Comparison of ENCODE assay signal across 15 cellular contexts in genomic region chr11:120217941-120218694, GRCh38. TPM values are rescaled to one million over a fixed set of nuclear protein-coding genes. Genes with fewer than 3 reads are reported as not detected.
A peak's percentile ranks its signal among the peaks of the same experiment; 100 is the strongest.
DNase-seq lines count a peak whose midpoint lies in the region; ATAC-seq and TF ChIP-seq lines count a peak whose summit lies in the region.
"Had no signal": no experiment of that assay in that cellular context is flagged by ENCODE, and none has a peak within 500 bp of the region (broad histone marks: within the 10 kb centered on the region; RNA-seq: fewer than 3 reads in every experiment).

No MANE protein-coding gene starts in this region.

- H3K4me3 ChIP-seq in left ventricle myocardium inferior = peak overlapping the region; percentile 29
- no peak overlapping the region for H3K4me3 ChIP-seq in neuronal stem cell (ENCODE audit: low read length in 2 of 2)
- no peak overlapping the region for H3K4me3 ChIP-seq in transverse colon
- H3K4me3 ChIP-seq: thoracic aorta had no signal

- H2AK5ac ChIP-seq in neuronal stem cell (ENCODE audit: low read depth, low read length) = peak overlapping the region; percentile 95

- H4K91ac ChIP-seq in neuronal stem cell (ENCODE audit: low read depth, low read length, poor library complexity) = peak overlapping the region; percentile 0

- no peak overlapping the region for H4K8ac ChIP-seq in neuronal stem cell (ENCODE audit: low read depth, low read length)

- no CpG with 5 or more reads among the region's 12 CpGs for WGBS in neuronal stem cell (ENCODE audit: extremely low coverage in 2 of 2, insufficient read length in 2 of 2, insufficient replicate concordance in 1 of 2), 2 donors
- WGBS in transverse colon (ENCODE audit: low coverage in 1 of 2), 2 donors = 44% methylated on average over 6 of the region's 12 CpGs; no CpG with 5 or more reads in 1 of the 2 donors

- H3K18ac ChIP-seq in neuronal stem cell (ENCODE audit: low read length) = peak overlapping the region; percentile 95

- H3K79me1 ChIP-seq in neuronal stem cell (ENCODE audit: low read depth, low read length) = no peaks in the 10 kb centered on the region

- H3K4me1 ChIP-seq in left ventricle myocardium inferior (peaks cover 94% of the 10 kb centered on the region), neuronal stem cell (ENCODE audit: control insufficient read depth in 2 of 2, insufficient read depth in 1 of 2, low read depth in 1 of 2, low read length in 2 of 2) (peaks cover 11 to 23% of the 10 kb centered on the region in 2 donors), transverse colon (peaks cover 51 to 87% (median 59%) of the 10 kb centered on the region in 4 donors)

- peak overlapping the region; percentile 11 for H2BK5ac ChIP-seq in neuronal stem cell (ENCODE audit: low read length)

- H3K27ac ChIP-seq in left ventricle myocardium inferior (replicated peaks) = peak overlapping the region; percentile 88
- H3K27ac ChIP-seq in neuronal stem cell (replicated peaks; ENCODE audit: low read length) = no peak overlapping the region
- peak overlapping the region; percentile 65 to 78 (median 72) for H3K27ac ChIP-seq in transverse colon
- H3K27ac ChIP-seq: brain microvascular endothelial cell, thoracic aorta had no signal

- H3K9ac ChIP-seq in neuronal stem cell (ENCODE audit: low read depth, low read length, poor library complexity) = no peak overlapping the region

- no peak for TF ChIP-seq POLR2A in transverse colon (IDR thresholded peaks at IDR 0.05)

- no peaks in the 10 kb centered on the region for H3K27me3 ChIP-seq in left ventricle myocardium inferior (ENCODE audit: low read depth)
- peaks cover 0 to 16% (median 0%) of the 10 kb centered on the region in 3 experiments for H3K27me3 ChIP-seq in neuronal stem cell (ENCODE audit: control insufficient read depth in 3 of 3, insufficient read depth in 3 of 3, low read depth in 1 of 3, low read length in 3 of 3)
- H3K27me3 ChIP-seq in transverse colon = no peaks in the 10 kb centered on the region
- H3K27me3 ChIP-seq: brain microvascular endothelial cell had no signal

- peak overlapping the region; percentile 92 for H3K23ac ChIP-seq in neuronal stem cell (ENCODE audit: low read depth, low read length, poor library complexity)

- ATAC-seq in HG02981 (IDR thresholded peaks at IDR 0.05; ENCODE audit: unreplicated experiment) = no peak
- ATAC-seq in GM19023 (IDR thresholded peaks at IDR 0.05; ENCODE audit: unreplicated experiment) = no peak
- ATAC-seq in HG03460 (IDR thresholded peaks at IDR 0.05; ENCODE audit: unreplicated experiment) = no peak

- peak overlapping the region; percentile 70 for H2BK15ac ChIP-seq in neuronal stem cell (ENCODE audit: low read length)

- intact Hi-C loops in left ventricle myocardium inferior (cut with micrococcal nuclease) (no loop called here), transverse colon (cut with DNase I; ENCODE audit: low total_unique reads) (no loop called here)

- peak overlapping the region; percentile 85 for H2BK12ac ChIP-seq in neuronal stem cell (ENCODE audit: low read length)

- H2AFZ ChIP-seq in neuronal stem cell (ENCODE audit: low read length) = no peak overlapping the region

- no peak overlapping the region for H3K4ac ChIP-seq in neuronal stem cell (ENCODE audit: low read length)

- TF ChIP-seq EP300 in transverse colon (IDR thresholded peaks at IDR 0.05; ENCODE audit: low read depth) = no peak

- peak overlapping the region; percentile 28 for H2BK120ac ChIP-seq in neuronal stem cell (ENCODE audit: low read depth, low read length)

- peak overlapping the region; percentile 77 for H3K14ac ChIP-seq in neuronal stem cell (ENCODE audit: low read length)

- in situ Hi-C loops in transverse colon (cut with MboI; ENCODE audit: low pct_ligation_motif_present in 1 of 4, low pct_unique_long_range_greater_than_20kb in 1 of 4, low sequenced_read_pairs in 3 of 4) = no loop called here

- H3K36me3 ChIP-seq in left ventricle myocardium inferior = peaks cover 4% of the 10 kb centered on the region
- H3K36me3 ChIP-seq in neuronal stem cell (replicated peaks in 1 of 2; ENCODE audit: control insufficient read depth in 2 of 2, insufficient read depth in 2 of 2, low read length in 2 of 2) = peaks cover 0 to 5% of the 10 kb centered on the region in 2 donors
- peaks cover 0 to 4% (median 0%) of the 10 kb centered on the region in 4 donors for H3K36me3 ChIP-seq in transverse colon
- H3K36me3 ChIP-seq: brain microvascular endothelial cell, thoracic aorta had no signal

- peak in 48 of 56 donors; percentile 13 to 93 (median 58) for DNase-seq in amygdala (lab: John Stamatoyannopoulos, UW)
- no peak for DNase-seq in left ventricle myocardium inferior
- DNase-seq in neuronal stem cell (ENCODE audit: low spot score) = no peak
- no peak for DNase-seq in transverse colon
- DNase-seq in NCI-H345 (lab: John Stamatoyannopoulos, UW) = no peak
- DNase-seq: activated T-cell treated with anti-CD3 and anti-CD28 coated beads, Interleukin-2, amount 50 U/mL, for 1 hour; brain microvascular endothelial cell; Calu3; MV-4-11; NCI-H524 treated with DMSO at 0.1 percent for 48 hours; SIG-M5 had no signal

- no peak overlapping the region for H3K4me2 ChIP-seq in neuronal stem cell (ENCODE audit: insufficient read depth, low read length, poor library complexity, severe bottlenecking)

- H3K9me3 ChIP-seq in left ventricle myocardium inferior (replicated peaks) = no peaks in the 10 kb centered on the region
- no peaks in the 10 kb centered on the region for H3K9me3 ChIP-seq in neuronal stem cell (replicated peaks in 1 of 2; ENCODE audit: control insufficient read depth in 2 of 2, insufficient read depth in 1 of 2, low read depth in 1 of 2, low read length in 2 of 2)
- H3K9me3 ChIP-seq in transverse colon = no peaks in the 10 kb centered on the region
- H3K9me3 ChIP-seq: thoracic aorta had no signal

- no peak for TF ChIP-seq CTCF in left ventricle myocardium inferior (IDR thresholded peaks at IDR 0.05; ENCODE audit: borderline replicate concordance)
- no peak for TF ChIP-seq CTCF in transverse colon (IDR thresholded peaks at IDR 0.05)

RNA-seq across cellular contexts. Expression of gene OAF, which starts 7.3 kb away (rescaled TPM):
- 23.7 TPM for total RNA-seq in left ventricle myocardium inferior
- polyA plus RNA-seq in neuronal stem cell (2013, experiment 1 of 2) = 2.1 TPM
- 2.0 TPM for polyA plus RNA-seq in neuronal stem cell (2013, experiment 2 of 2)
- 100 to 1,000 TPM in 3 of 4 donors, 10 to 100 TPM in 1; 78.8 to 553 (median 287) TPM for total RNA-seq in transverse colon

RNA-seq across cellular contexts. Expression of gene POU2F3, which starts 21.8 kb away (rescaled TPM):
- total RNA-seq in left ventricle myocardium inferior (not detected), transverse colon (1 to 10 TPM in 2 of 4 donors, not detected in 2; 1.9 to 2.2 TPM)
- polyA plus RNA-seq in neuronal stem cell (2013, experiment 1 of 2) = 0.03 TPM
- polyA plus RNA-seq in neuronal stem cell (2013, experiment 2 of 2) = 0.03 TPM
- total RNA-seq: thoracic aorta had no signal

Comparison
In these comparisons a context has a peak if more than half of its experiments do, and no peak if none do; other contexts are left out.
1. DNase-seq: peak in amygdala (48 of 56); none in left ventricle myocardium inferior (single experiment), neuronal stem cell (single experiment), transverse colon (single experiment) and NCI-H345 (single experiment).